ENCODE assay signal across 1 cellular context in genomic region chr19:49877020-49877878, GRCh38.
TF ChIP-seq lines count a peak whose summit lies in the region.

TSS of gene AKT1S1 (minus strand) at chr19:49877355. CDS start at chr19:49873295, 4,060 bp downstream.
TSS of gene TBC1D17 (plus strand) at chr19:49877702. CDS start at chr19:49877724, 22 bp downstream.

TF ChIP-seq in K562, 482 proteins besides CTCF, POLR2A, EP300 and RAD21 (continued from another document and continues in another):
- peak; percentile 55 for TF ChIP-seq KDM5B (IDR thresholded peaks at IDR 0.05; ENCODE audit: insufficient replicate concordance, low read depth, low read length)
- TF ChIP-seq, protein P1, sequence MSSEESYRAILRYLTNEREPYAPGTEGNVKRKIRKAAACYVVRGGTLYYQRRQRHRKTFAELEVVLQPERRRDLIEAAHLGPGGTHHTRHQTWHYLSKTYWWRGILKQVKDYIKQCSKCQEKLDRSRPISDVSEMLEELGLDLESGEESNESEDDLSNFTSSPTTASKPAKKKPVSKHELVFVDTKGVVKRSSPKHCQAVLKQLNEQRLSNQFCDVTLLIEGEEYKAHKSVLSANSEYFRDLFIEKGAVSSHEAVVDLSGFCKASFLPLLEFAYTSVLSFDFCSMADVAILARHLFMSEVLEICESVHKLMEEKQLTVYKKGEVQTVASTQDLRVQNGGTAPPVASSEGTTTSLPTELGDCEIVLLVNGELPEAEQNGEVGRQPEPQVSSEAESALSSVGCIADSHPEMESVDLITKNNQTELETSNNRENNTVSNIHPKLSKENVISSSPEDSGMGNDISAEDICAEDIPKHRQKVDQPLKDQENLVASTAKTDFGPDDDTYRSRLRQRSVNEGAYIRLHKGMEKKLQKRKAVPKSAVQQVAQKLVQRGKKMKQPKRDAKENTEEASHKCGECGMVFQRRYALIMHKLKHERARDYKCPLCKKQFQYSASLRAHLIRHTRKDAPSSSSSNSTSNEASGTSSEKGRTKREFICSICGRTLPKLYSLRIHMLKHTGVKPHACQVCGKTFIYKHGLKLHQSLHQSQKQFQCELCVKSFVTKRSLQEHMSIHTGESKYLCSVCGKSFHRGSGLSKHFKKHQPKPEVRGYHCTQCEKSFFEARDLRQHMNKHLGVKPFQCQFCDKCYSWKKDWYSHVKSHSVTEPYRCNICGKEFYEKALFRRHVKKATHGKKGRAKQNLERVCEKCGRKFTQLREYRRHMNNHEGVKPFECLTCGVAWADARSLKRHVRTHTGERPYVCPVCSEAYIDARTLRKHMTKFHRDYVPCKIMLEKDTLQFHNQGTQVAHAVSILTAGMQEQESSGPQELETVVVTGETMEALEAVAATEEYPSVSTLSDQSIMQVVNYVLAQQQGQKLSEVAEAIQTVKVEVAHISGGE (CRISPR knock-in tag; IDR thresholded peaks at IDR 0.05), result peak in 1 of 3 experiments; percentile 64; a peak in 1 of 6 replicates
- no peak for TF ChIP-seq HOXB6 (CRISPR knock-in tag; IDR thresholded peaks at IDR 0.05; ENCODE audit: borderline replicate concordance)
- TF ChIP-seq JUN (IDR thresholded peaks at IDR 0.05; ENCODE audit: borderline replicate concordance, low read depth, low read length), result peak; percentile 78
- TF ChIP-seq JUN (CRISPR knock-in tag; IDR thresholded peaks at IDR 0.05; ENCODE audit: borderline replicate concordance), result no peak
- TF ChIP-seq XRCC5 (IDR thresholded peaks at IDR 0.05; ENCODE audit: low read depth, low read length), result peak; percentile 32
- no peak for TF ChIP-seq MCM2 (IDR thresholded peaks at IDR 0.05; ENCODE audit: low read depth)
- TF ChIP-seq STAT5B (CRISPR knock-in tag; IDR thresholded peaks at IDR 0.05), result no peak
- TF ChIP-seq TRIM28 (IDR thresholded peaks at IDR 0.05), result 0 out of 2 replicates have a peak, but pooled peaks have one; percentile 15
- TF ChIP-seq, protein P2, sequence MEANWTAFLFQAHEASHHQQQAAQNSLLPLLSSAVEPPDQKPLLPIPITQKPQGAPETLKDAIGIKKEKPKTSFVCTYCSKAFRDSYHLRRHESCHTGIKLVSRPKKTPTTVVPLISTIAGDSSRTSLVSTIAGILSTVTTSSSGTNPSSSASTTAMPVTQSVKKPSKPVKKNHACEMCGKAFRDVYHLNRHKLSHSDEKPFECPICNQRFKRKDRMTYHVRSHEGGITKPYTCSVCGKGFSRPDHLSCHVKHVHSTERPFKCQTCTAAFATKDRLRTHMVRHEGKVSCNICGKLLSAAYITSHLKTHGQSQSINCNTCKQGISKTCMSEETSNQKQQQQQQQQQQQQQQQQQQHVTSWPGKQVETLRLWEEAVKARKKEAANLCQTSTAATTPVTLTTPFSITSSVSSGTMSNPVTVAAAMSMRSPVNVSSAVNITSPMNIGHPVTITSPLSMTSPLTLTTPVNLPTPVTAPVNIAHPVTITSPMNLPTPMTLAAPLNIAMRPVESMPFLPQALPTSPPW (CRISPR knock-in tag; IDR thresholded peaks at IDR 0.05), result peak; percentile 99
- TF ChIP-seq PML (IDR thresholded peaks at IDR 0.05; ENCODE audit: low read length), result peak; percentile 56; the same call in 1 of the 2 replicates
- TF ChIP-seq, protein P3, sequence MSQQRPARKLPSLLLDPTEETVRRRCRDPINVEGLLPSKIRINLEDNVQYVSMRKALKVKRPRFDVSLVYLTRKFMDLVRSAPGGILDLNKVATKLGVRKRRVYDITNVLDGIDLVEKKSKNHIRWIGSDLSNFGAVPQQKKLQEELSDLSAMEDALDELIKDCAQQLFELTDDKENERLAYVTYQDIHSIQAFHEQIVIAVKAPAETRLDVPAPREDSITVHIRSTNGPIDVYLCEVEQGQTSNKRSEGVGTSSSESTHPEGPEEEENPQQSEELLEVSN (IDR thresholded peaks at IDR 0.05; ENCODE audit: borderline replicate concordance in 1 of 2, extremely low read depth in 1 of 2, insufficient read depth in 1 of 2, insufficient read length in 1 of 2, low read depth in 1 of 2, low read length in 1 of 2, poor library complexity in 1 of 2, severe bottlenecking in 1 of 2), result peak; percentile 45 to 51
- TF ChIP-seq ZNF311 (CRISPR knock-in tag; IDR thresholded peaks at IDR 0.05), result no peak
- TF ChIP-seq GABPA (tag; conservative IDR thresholded peaks at IDR 0.05; ENCODE audit: low read depth), result peak; percentile 97
- no peak for TF ChIP-seq RBM15 (IDR thresholded peaks at IDR 0.05; ENCODE audit: insufficient read depth, low read length)
- peak; percentile 6 for TF ChIP-seq FIP1L1 (IDR thresholded peaks at IDR 0.05; ENCODE audit: low read depth, low read length, poor library complexity, severe bottlenecking)
- TF ChIP-seq CBFA2T2 (conservative IDR thresholded peaks at IDR 0.05), result peak; percentile 81
- TF ChIP-seq FOXP1 (CRISPR knock-in tag; IDR thresholded peaks at IDR 0.05), result peak; percentile 97
- TF ChIP-seq MAFG (tag; conservative IDR thresholded peaks at IDR 0.05), result peak; percentile 47; the same call in 1 of the 2 replicates
- peak; percentile 95 for TF ChIP-seq FOXJ2 (tag; IDR thresholded peaks at IDR 0.05)
- peak; percentile 64 for TF ChIP-seq POLR2AphosphoS5 (IDR thresholded peaks at IDR 0.05; ENCODE audit: control insufficient read depth, insufficient read depth, low read depth, low read length)
- TF ChIP-seq, protein P4, sequence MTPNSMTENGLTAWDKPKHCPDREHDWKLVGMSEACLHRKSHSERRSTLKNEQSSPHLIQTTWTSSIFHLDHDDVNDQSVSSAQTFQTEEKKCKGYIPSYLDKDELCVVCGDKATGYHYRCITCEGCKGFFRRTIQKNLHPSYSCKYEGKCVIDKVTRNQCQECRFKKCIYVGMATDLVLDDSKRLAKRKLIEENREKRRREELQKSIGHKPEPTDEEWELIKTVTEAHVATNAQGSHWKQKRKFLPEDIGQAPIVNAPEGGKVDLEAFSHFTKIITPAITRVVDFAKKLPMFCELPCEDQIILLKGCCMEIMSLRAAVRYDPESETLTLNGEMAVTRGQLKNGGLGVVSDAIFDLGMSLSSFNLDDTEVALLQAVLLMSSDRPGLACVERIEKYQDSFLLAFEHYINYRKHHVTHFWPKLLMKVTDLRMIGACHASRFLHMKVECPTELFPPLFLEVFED (CRISPR knock-in tag; conservative IDR thresholded peaks at IDR 0.05), result 0 out of 2 replicates have a peak, but pooled peaks have one; percentile 44
- TF ChIP-seq, protein P5, sequence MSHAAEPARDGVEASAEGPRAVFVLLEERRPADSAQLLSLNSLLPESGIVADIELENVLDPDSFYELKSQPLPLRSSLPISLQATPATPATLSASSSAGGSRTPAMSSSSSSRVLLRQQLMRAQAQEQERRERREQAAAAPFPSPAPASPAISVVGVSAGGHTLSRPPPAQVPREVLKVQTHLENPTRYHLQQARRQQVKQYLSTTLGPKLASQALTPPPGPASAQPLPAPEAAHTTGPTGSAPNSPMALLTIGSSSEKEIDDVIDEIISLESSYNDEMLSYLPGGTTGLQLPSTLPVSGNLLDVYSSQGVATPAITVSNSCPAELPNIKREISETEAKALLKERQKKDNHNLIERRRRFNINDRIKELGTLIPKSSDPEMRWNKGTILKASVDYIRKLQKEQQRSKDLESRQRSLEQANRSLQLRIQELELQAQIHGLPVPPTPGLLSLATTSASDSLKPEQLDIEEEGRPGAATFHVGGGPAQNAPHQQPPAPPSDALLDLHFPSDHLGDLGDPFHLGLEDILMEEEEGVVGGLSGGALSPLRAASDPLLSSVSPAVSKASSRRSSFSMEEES (CRISPR knock-in tag; IDR thresholded peaks at IDR 0.05), result peak; percentile 96
- no peak for TF ChIP-seq DIDO1 (tag; IDR thresholded peaks at IDR 0.05; ENCODE audit: low read depth)
- TF ChIP-seq, protein P6, sequence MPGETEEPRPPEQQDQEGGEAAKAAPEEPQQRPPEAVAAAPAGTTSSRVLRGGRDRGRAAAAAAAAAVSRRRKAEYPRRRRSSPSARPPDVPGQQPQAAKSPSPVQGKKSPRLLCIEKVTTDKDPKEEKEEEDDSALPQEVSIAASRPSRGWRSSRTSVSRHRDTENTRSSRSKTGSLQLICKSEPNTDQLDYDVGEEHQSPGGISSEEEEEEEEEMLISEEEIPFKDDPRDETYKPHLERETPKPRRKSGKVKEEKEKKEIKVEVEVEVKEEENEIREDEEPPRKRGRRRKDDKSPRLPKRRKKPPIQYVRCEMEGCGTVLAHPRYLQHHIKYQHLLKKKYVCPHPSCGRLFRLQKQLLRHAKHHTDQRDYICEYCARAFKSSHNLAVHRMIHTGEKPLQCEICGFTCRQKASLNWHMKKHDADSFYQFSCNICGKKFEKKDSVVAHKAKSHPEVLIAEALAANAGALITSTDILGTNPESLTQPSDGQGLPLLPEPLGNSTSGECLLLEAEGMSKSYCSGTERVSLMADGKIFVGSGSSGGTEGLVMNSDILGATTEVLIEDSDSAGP (CRISPR knock-in tag; IDR thresholded peaks at IDR 0.05), result no peak
- TF ChIP-seq CC2D1A (IDR thresholded peaks at IDR 0.05), result 0 out of 2 replicates have a peak, but pooled peaks have one; percentile 45
- TF ChIP-seq FOSL1 (tag; conservative IDR thresholded peaks at IDR 0.05), result peak; percentile 89
- TF ChIP-seq GTF2A2 (tag; IDR thresholded peaks at IDR 0.05), result no peak
- peak; percentile 98 for TF ChIP-seq JUND (IDR thresholded peaks at IDR 0.05; ENCODE audit: borderline replicate concordance, low read depth, low read length)
- TF ChIP-seq JUND (tag; IDR thresholded peaks at IDR 0.05; ENCODE audit: borderline replicate concordance, low read depth, low read length), result no peak; the same call in 1 of the 3 replicates
- TF ChIP-seq ZNF507 (tag; conservative IDR thresholded peaks at IDR 0.05), result no peak
- TF ChIP-seq ZNF830 (CRISPR knock-in tag; IDR thresholded peaks at IDR 0.05), result 0 out of 2 replicates have a peak, but pooled peaks have one; percentile 57
- no peak for TF ChIP-seq ZNF695 (CRISPR knock-in tag; IDR thresholded peaks at IDR 0.05)
- TF ChIP-seq NBN (IDR thresholded peaks at IDR 0.05; ENCODE audit: low read depth), result peak; percentile 14
- TF ChIP-seq PHB2 (IDR thresholded peaks at IDR 0.05; ENCODE audit: low read depth), result no peak
- TF ChIP-seq, protein P7, sequence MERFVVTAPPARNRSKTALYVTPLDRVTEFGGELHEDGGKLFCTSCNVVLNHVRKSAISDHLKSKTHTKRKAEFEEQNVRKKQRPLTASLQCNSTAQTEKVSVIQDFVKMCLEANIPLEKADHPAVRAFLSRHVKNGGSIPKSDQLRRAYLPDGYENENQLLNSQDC (CRISPR knock-in tag; IDR thresholded peaks at IDR 0.05), result 0 out of 2 replicates have a peak, but pooled peaks have one; percentile 63
- peak in 1 of 2 experiments; percentile 38; a peak in 1 of 3 replicates for TF ChIP-seq CBX3 (IDR thresholded peaks at IDR 0.05; ENCODE audit: borderline replicate concordance in 1 of 2, low read length in 2 of 2)
- no peak for TF ChIP-seq OTX1 (CRISPR knock-in tag; IDR thresholded peaks at IDR 0.05)
- no peak for TF ChIP-seq RBM39 (optimal IDR thresholded peaks at IDR 0.05; ENCODE audit: low read depth, low read length)
- TF ChIP-seq FOXK1 (CRISPR knock-in tag; IDR thresholded peaks at IDR 0.05; ENCODE audit: borderline replicate concordance), result peak; percentile 100
- peak; percentile 98 to 99 for TF ChIP-seq NRF1 (conservative IDR thresholded peaks at IDR 0.05 in 1 of 2, IDR thresholded peaks at IDR 0.05 in 1 of 2)
- peak; percentile 18 to 45 for TF ChIP-seq SIX5 (IDR thresholded peaks at IDR 0.05; ENCODE audit: borderline replicate concordance in 1 of 2, insufficient read depth in 1 of 2, low read depth in 1 of 2, low read length in 2 of 2)
- TF ChIP-seq, protein P8, sequence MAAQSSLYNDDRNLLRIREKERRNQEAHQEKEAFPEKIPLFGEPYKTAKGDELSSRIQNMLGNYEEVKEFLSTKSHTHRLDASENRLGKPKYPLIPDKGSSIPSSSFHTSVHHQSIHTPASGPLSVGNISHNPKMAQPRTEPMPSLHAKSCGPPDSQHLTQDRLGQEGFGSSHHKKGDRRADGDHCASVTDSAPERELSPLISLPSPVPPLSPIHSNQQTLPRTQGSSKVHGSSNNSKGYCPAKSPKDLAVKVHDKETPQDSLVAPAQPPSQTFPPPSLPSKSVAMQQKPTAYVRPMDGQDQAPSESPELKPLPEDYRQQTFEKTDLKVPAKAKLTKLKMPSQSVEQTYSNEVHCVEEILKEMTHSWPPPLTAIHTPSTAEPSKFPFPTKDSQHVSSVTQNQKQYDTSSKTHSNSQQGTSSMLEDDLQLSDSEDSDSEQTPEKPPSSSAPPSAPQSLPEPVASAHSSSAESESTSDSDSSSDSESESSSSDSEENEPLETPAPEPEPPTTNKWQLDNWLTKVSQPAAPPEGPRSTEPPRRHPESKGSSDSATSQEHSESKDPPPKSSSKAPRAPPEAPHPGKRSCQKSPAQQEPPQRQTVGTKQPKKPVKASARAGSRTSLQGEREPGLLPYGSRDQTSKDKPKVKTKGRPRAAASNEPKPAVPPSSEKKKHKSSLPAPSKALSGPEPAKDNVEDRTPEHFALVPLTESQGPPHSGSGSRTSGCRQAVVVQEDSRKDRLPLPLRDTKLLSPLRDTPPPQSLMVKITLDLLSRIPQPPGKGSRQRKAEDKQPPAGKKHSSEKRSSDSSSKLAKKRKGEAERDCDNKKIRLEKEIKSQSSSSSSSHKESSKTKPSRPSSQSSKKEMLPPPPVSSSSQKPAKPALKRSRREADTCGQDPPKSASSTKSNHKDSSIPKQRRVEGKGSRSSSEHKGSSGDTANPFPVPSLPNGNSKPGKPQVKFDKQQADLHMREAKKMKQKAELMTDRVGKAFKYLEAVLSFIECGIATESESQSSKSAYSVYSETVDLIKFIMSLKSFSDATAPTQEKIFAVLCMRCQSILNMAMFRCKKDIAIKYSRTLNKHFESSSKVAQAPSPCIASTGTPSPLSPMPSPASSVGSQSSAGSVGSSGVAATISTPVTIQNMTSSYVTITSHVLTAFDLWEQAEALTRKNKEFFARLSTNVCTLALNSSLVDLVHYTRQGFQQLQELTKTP (IDR thresholded peaks at IDR 0.05; ENCODE audit: low read depth in 1 of 2, partially characterized antibody in 2 of 2), result peak in 1 of 2 experiments; percentile 10
- peak in 1 of 2 experiments; percentile 98; a peak in 2 of 4 replicates for TF ChIP-seq NONO (IDR thresholded peaks at IDR 0.05; ENCODE audit: low read depth in 2 of 2, low read length in 1 of 2)
- TF ChIP-seq CREB3L1 (IDR thresholded peaks at IDR 0.05; ENCODE audit: borderline replicate concordance, low read depth), result peak; percentile 64; the same call in 1 of the 2 replicates
- peak; percentile 57; the same call in 1 of the 2 replicates for TF ChIP-seq NFIX (CRISPR knock-in tag; IDR thresholded peaks at IDR 0.05; ENCODE audit: low read depth)
- TF ChIP-seq ZNF175 (CRISPR knock-in tag; IDR thresholded peaks at IDR 0.05; ENCODE audit: low read depth), result peak; percentile 63
- TF ChIP-seq ZNF57 (CRISPR knock-in tag; IDR thresholded peaks at IDR 0.05), result no peak
- TF ChIP-seq POLR2AphosphoS2 (IDR thresholded peaks at IDR 0.05; ENCODE audit: low read length), result peak; percentile 46; the same call in 1 of the 2 replicates
